16 cellular contexts compared by ENCODE assay signal in genomic region chr4:154560824-154561231, GRCh38. TPM values are rescaled to one million over a fixed set of nuclear protein-coding genes. Genes with fewer than 3 reads are reported as not detected.
DNase-seq lines count a peak whose midpoint lies in the region; ATAC-seq and TF ChIP-seq lines count a peak whose summit lies in the region.
"Had no signal": no experiment of that assay in that cellular context is flagged by ENCODE, and none has a peak within 500 bp of the region (broad histone marks: within the 10 kb centered on the region; RNA-seq: fewer than 3 reads in every experiment).

No MANE protein-coding gene starts in this region.

- H3K4me1 ChIP-seq in upper lobe of right lung = no peaks in the 10 kb centered on the region

- no peak overlapping the region for H3K4me3 ChIP-seq in upper lobe of right lung

- no peaks in the 10 kb centered on the region for H3K36me3 ChIP-seq in upper lobe of right lung

- H3K27me3 ChIP-seq in upper lobe of right lung = no peaks in the 10 kb centered on the region

- DNase-seq in HFFc6 (peak; percentile 28), amniotic stem cell (lab: John Stamatoyannopoulos, UW) (peak; percentile 9), hepatic stellate cell (ENCODE audit: low spot score) (peak; percentile 2), upper lobe of right lung (no peak), AG20443 (ENCODE audit: low spot score) (no peak), left ventricle myocardium superior (no peak), AML-193 (lab: John Stamatoyannopoulos, UW) (no peak)
- DNase-seq: activated CD4-positive, CD25-positive, alpha-beta regulatory T cell; CD8-positive, alpha-beta T cell; cortex of kidney; kidney; NCI-H1092; NCI-H446 treated with DMSO at 0.1 percent for 48 hours; retina; stimulated activated naive CD8-positive, alpha-beta T cell treated with anti-CD3 and anti-CD28 coated beads, Interleukin-15, Interleukin-2, amounts not matched to agents 100 U/mL and 50 U/mL, for 24 hours had no signal

- peaks cover 13% of the 10 kb centered on the region for H3K4me1 Mint-ChIP-seq in HFFc6 (ENCODE audit: low read depth)

- no peaks in the 10 kb centered on the region for H3K9me3 ChIP-seq in upper lobe of right lung

- H3K27me3 Mint-ChIP-seq in HFFc6 (ENCODE audit: insufficient read depth) = no peaks in the 10 kb centered on the region; the same call in 1 of the 2 replicates

- intact Hi-C loops in upper lobe of right lung (cut with DNase I) (no loop called here), left ventricle myocardium superior (cut with micrococcal nuclease) (no loop called here)

- no peaks in the 10 kb centered on the region for H3K9me3 Mint-ChIP-seq in HFFc6
- H3K9me3 Mint-ChIP-seq: CD8-positive, alpha-beta T cell had no signal

- H3K36me3 Mint-ChIP-seq in HFFc6 (ENCODE audit: low read depth) = no peaks in the 10 kb centered on the region
- H3K36me3 Mint-ChIP-seq: activated naive CD8-positive, alpha-beta T cell; CD8-positive, alpha-beta T cell had no signal

- H3K4me3 Mint-ChIP-seq in HFFc6 = no peak overlapping the region
- H3K4me3 Mint-ChIP-seq: activated naive CD8-positive, alpha-beta T cell; CD8-positive, alpha-beta T cell had no signal

- H3K27ac Mint-ChIP-seq in HFFc6 = no peak overlapping the region
- H3K27ac Mint-ChIP-seq: activated naive CD8-positive, alpha-beta T cell; CD8-positive, alpha-beta T cell had no signal

- H3K27ac ChIP-seq in upper lobe of right lung = no peak overlapping the region

- no peak for TF ChIP-seq CTCF in HFFc6 (IDR thresholded peaks at IDR 0.05)
- TF ChIP-seq CTCF in upper lobe of right lung (IDR thresholded peaks at IDR 0.05) = no peak

- ATAC-seq in upper lobe of right lung (peak; percentile 28), left ventricle myocardium superior (no peak)
- ATAC-seq: CD8-positive, alpha-beta T cell; stimulated activated naive CD8-positive, alpha-beta T cell treated with anti-CD3 and anti-CD28 coated beads, Interleukin-15, Interleukin-2, amounts not matched to agents 100 U/mL and 50 U/mL, for 24 hours had no signal

RNA-seq across cellular contexts. Expression of gene FGB, which starts 2.0 kb away (rescaled TPM):
- not detected for total RNA-seq in HFFc6 (2021; fragmentation: NEBNext Ultra II Directional; extraction: Animal tissue kit (Norgen Biotek cat#: 25700))
- total RNA-seq in upper lobe of right lung (1.2 TPM), left ventricle myocardium superior (not detected)
- total RNA-seq: CD8-positive, alpha-beta T cell had no signal

RNA-seq across cellular contexts. Expression of gene PLRG1, which starts 10.6 kb away (rescaled TPM):
- total RNA-seq in HFFc6 (2021; fragmentation: NEBNext Ultra II Directional; extraction: Animal tissue kit (Norgen Biotek cat#: 25700)) = 100 to 1,000 TPM in 1 of 6 experiments, 10 to 100 TPM in 5; 93.8 to 101 (median 95.3) TPM
- total RNA-seq in upper lobe of right lung (68.8 TPM), left ventricle myocardium superior (37.0 TPM)

RNA-seq across cellular contexts. Expression of gene FGA, which starts 29.7 kb away (rescaled TPM):
- not detected for total RNA-seq in HFFc6 (2021; fragmentation: NEBNext Ultra II Directional; extraction: Animal tissue kit (Norgen Biotek cat#: 25700))
- 39.5 TPM for total RNA-seq in upper lobe of right lung
- not detected for total RNA-seq in left ventricle myocardium superior
- total RNA-seq: CD8-positive, alpha-beta T cell had no signal

RNA-seq across cellular contexts. Expression of gene FGG, which starts 51.6 kb away (rescaled TPM):
- not detected for total RNA-seq in HFFc6 (2021; fragmentation: NEBNext Ultra II Directional; extraction: Animal tissue kit (Norgen Biotek cat#: 25700))
- total RNA-seq in upper lobe of right lung (515 TPM), left ventricle myocardium superior (not detected)
- total RNA-seq: CD8-positive, alpha-beta T cell had no signal

Comparison
In these comparisons a context has a peak if more than half of its experiments do, and no peak if none do; other contexts are left out.
1. DNase-seq: peak in HFFc6 (single experiment), amniotic stem cell (single experiment) and hepatic stellate cell (single experiment); none in upper lobe of right lung (single experiment), AG20443 (single experiment), left ventricle myocardium superior (single experiment) and AML-193 (0 of 2).
2. RNA of gene FGA, which starts 29.7 kb away (total RNA-seq): 39.5 TPM in upper lobe of right lung (single experiment); not detected in HFFc6 and not detected in left ventricle myocardium superior (single experiment); every median in the first group is over 10 times any median in the second.